In the genomic region with DNA sequence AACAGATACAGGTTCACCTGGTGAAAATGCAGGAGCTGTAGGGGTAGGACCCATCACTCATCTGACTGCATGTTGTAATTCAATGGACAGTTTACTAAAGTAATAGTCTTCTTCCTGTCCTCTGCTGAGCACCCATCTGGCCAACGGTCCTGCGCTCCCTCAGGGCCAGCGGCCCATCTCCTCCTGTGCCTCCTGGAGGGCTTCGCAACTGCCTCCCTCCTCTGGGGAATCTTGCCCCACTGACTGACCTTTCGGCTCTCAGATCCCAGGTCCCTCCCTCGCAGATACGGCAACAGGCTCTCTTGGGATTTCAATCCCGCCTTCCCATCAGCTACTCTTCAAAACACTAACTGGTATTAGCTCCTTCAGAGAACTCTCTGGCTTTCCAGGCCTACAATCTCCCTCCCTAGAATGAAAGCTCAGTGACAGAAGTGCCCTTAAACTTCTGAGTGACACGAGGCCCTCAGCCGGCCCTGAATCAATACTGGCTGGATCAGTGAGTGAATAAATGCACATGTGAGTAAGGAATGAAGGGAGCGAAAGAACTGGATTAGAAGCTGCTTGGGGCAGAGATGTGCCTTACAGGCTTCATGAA, we compare ENCODE assay signal across 8 cellular contexts. TPM values are rescaled to one million over a fixed set of nuclear protein-coding genes. Genes with fewer than 3 reads are reported as not detected.
DNase-seq lines count a peak whose midpoint lies in the region; ATAC-seq and TF ChIP-seq lines count a peak whose summit lies in the region.

No MANE protein-coding gene starts in this region.

- H3K9me3 Mint-ChIP-seq in endodermal cell: no peaks in the 10 kb centered on the region

- peak overlapping the region; percentile 77 for H3K4me2 ChIP-seq in OCI-LY3 (ENCODE audit: low read length)

- H3K9ac ChIP-seq in ES-I3 (ENCODE audit: low read depth, low read length): peak overlapping the region; percentile 88; the same call in 1 of the 2 replicates
- H3K9ac ChIP-seq in OCI-LY3 (ENCODE audit: low read length): peak overlapping the region; percentile 70; the same call in 1 of the 2 replicates
- peak overlapping the region; percentile 83 for H3K9ac ChIP-seq in endodermal cell (ENCODE audit: extremely low read depth, low read length, poor library complexity, severe bottlenecking)
- H3K9ac ChIP-seq in rectal smooth muscle tissue (ENCODE audit: low read length): no peak overlapping the region

- no peaks in the 10 kb centered on the region for H3K9me3 ChIP-seq in ES-I3 (ENCODE audit: control insufficient read depth, insufficient read depth, low read length)
- H3K9me3 ChIP-seq in OCI-LY3 (ENCODE audit: insufficient read depth, low read length): no peaks in the 10 kb centered on the region
- no peaks in the 10 kb centered on the region for H3K9me3 ChIP-seq in endodermal cell (ENCODE audit: control insufficient read depth, low read length)

- no peak overlapping the region for H3K27ac ChIP-seq in OCI-LY3 (ENCODE audit: low read length)
- no peak overlapping the region for H3K27ac ChIP-seq in endodermal cell (ENCODE audit: low read depth, low read length)
- no peak overlapping the region for H3K27ac ChIP-seq in rectal smooth muscle tissue (ENCODE audit: low read depth, low read length)

- H3K4me1 ChIP-seq in ES-I3 (ENCODE audit: insufficient read depth, low read length): peaks cover 4% of the 10 kb centered on the region; the same call in 1 of the 2 replicates
- no peaks in the 10 kb centered on the region for H3K4me1 ChIP-seq in OCI-LY3 (ENCODE audit: low read length)
- H3K4me1 ChIP-seq in endodermal cell (ENCODE audit: control insufficient read depth, insufficient read depth, low read length): no peaks in the 10 kb centered on the region
- H3K4me1 ChIP-seq in rectal smooth muscle tissue (ENCODE audit: control insufficient read depth, insufficient read depth, low read length): peaks cover 5% of the 10 kb centered on the region

- TF ChIP-seq CTCF in OCI-LY3 (IDR thresholded peaks at IDR 0.05; ENCODE audit: low read depth, low read length) (no peak), endodermal cell (conservative IDR thresholded peaks at IDR 0.05) (no peak)

- 72 to 86% methylated on average over 11 of the region's 11 CpGs for WGBS in endodermal cell (ENCODE audit: insufficient coverage in 1 of 2, insufficient read length in 1 of 2), 2 experiments

- peak overlapping the region; percentile 89 for H3K4me3 Mint-ChIP-seq in endodermal cell

- H3K27me3 Mint-ChIP-seq in endodermal cell (ENCODE audit: insufficient read depth): no peaks in the 10 kb centered on the region

- no peaks in the 10 kb centered on the region for H3K27me3 ChIP-seq in OCI-LY3 (ENCODE audit: low read depth, low read length)
- H3K27me3 ChIP-seq in endodermal cell (ENCODE audit: control insufficient read depth, insufficient read depth, low read length, poor library complexity, severe bottlenecking): no peaks in the 10 kb centered on the region
- no peaks in the 10 kb centered on the region for H3K27me3 ChIP-seq in rectal smooth muscle tissue (ENCODE audit: control insufficient read depth, insufficient read depth, low read length)

- no peaks in the 10 kb centered on the region for H4K20me1 ChIP-seq in OCI-LY3 (ENCODE audit: insufficient read depth, low read length)

- H3K79me2 ChIP-seq in OCI-LY3 (ENCODE audit: low read length): peaks cover 5% of the 10 kb centered on the region; the same call in 1 of the 2 replicates

- ATAC-seq in GM18873 (IDR thresholded peaks at IDR 0.05; ENCODE audit: low FRiP score, unreplicated experiment): no peak

- H2AFZ ChIP-seq in OCI-LY3 (ENCODE audit: low read depth, low read length): no peak overlapping the region

- DNase-seq in endodermal cell: peak; percentile 62
- DNase-seq in iPS-NIHi7 (ENCODE audit: extremely low spot score): no peak
- no peak for DNase-seq in globus pallidus (ENCODE audit: low spot score)
- no peak for DNase-seq in dedifferentiated amniotic fluid mesenchymal stem cell (ENCODE audit: extremely low spot score)

- H3K36me3 Mint-ChIP-seq in endodermal cell (ENCODE audit: low read depth): peaks cover 1% of the 10 kb centered on the region

- H3K36me3 ChIP-seq in ES-I3 (ENCODE audit: insufficient read depth, low read length) (no peaks in the 10 kb centered on the region), OCI-LY3 (replicated peaks; ENCODE audit: low read depth, low read length) (no peaks in the 10 kb centered on the region), endodermal cell (ENCODE audit: control insufficient read depth, insufficient read depth, low read length) (no peaks in the 10 kb centered on the region), rectal smooth muscle tissue (ENCODE audit: control insufficient read depth, insufficient read depth, low read length) (no peaks in the 10 kb centered on the region)

- H3K4me3 ChIP-seq in OCI-LY3 (ENCODE audit: low read length) (peak overlapping the region; percentile 89), endodermal cell (ENCODE audit: low read length) (peak overlapping the region; percentile 97), rectal smooth muscle tissue (ENCODE audit: low read length) (peak overlapping the region; percentile 27)

- H3K4me1 Mint-ChIP-seq in endodermal cell: peaks cover 10% of the 10 kb centered on the region

- H3K27ac Mint-ChIP-seq in endodermal cell: no peak overlapping the region

RNA-seq across cellular contexts. Expression of a gene that starts 1.3 kb away (rescaled TPM):
- 10 to 100 TPM; 38.3 to 52.7 TPM for total RNA-seq in endodermal cell
- polyA plus RNA-seq in endodermal cell (2013, experiment 1 of 2): 49.1 TPM
- 42.1 TPM for polyA plus RNA-seq in endodermal cell (2013, experiment 2 of 2)

Comparison
In these comparisons a context has a peak if more than half of its experiments do, and no peak if none do; other contexts are left out.
1. H3K4me3 ChIP-seq: peak in every context shown above with its lines; median percentile 97 in endodermal cell; 89 in OCI-LY3; 27 in rectal smooth muscle tissue.